In the genomic region with DNA sequence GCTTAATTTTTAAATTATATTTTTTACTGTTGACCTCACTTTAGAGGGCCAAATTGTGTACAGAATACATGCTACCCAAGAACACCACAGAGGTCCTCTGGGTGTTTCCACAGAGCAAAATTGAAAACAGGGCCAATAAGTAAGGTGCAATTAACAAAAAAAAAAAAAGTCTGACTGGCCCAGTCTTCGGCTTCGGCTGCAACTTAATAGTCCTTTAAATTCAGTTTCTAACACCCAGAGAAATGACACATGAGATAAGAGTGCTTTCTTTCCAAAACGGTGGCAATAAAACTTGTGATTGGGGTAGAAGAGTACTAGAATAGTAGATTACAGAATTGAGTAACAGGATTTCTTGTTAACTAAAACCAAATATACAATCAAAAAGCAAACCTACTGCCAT, we compare ENCODE assay signal across 1 cellular context.
TF ChIP-seq lines count a peak whose summit lies in the region.

No MANE protein-coding gene starts in this region.

TF ChIP-seq in HEK293, 187 proteins besides CTCF, POLR2A, EP300 and RAD21 (continued from another document and continues in another):
- TF ChIP-seq, protein P1, sequence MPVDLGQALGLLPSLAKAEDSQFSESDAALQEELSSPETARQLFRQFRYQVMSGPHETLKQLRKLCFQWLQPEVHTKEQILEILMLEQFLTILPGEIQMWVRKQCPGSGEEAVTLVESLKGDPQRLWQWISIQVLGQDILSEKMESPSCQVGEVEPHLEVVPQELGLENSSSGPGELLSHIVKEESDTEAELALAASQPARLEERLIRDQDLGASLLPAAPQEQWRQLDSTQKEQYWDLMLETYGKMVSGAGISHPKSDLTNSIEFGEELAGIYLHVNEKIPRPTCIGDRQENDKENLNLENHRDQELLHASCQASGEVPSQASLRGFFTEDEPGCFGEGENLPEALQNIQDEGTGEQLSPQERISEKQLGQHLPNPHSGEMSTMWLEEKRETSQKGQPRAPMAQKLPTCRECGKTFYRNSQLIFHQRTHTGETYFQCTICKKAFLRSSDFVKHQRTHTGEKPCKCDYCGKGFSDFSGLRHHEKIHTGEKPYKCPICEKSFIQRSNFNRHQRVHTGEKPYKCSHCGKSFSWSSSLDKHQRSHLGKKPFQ (tag by site-specific recombination; IDR thresholded peaks at IDR 0.05), result peak; percentile 46; the same call in 1 of the 2 replicates
- TF ChIP-seq ZNF510 (tag by site-specific recombination; IDR thresholded peaks at IDR 0.05; ENCODE audit: insufficient replicate concordance), result no peak
- TF ChIP-seq ZNF785 (tag by site-specific recombination; IDR thresholded peaks at IDR 0.05), result no peak
- TF ChIP-seq ZSCAN30 (tag by site-specific recombination; IDR thresholded peaks at IDR 0.05), result 0 out of 2 replicates have a peak, but pooled peaks have one; percentile 27
- 0 out of 2 replicates have a peak, but pooled peaks have one; percentile 30 for TF ChIP-seq ZFP69B (tag by site-specific recombination; IDR thresholded peaks at IDR 0.05)
- TF ChIP-seq ZNF354C (tag by site-specific recombination; IDR thresholded peaks at IDR 0.05; ENCODE audit: borderline replicate concordance, low read depth), result no peak
- TF ChIP-seq, protein P2, sequence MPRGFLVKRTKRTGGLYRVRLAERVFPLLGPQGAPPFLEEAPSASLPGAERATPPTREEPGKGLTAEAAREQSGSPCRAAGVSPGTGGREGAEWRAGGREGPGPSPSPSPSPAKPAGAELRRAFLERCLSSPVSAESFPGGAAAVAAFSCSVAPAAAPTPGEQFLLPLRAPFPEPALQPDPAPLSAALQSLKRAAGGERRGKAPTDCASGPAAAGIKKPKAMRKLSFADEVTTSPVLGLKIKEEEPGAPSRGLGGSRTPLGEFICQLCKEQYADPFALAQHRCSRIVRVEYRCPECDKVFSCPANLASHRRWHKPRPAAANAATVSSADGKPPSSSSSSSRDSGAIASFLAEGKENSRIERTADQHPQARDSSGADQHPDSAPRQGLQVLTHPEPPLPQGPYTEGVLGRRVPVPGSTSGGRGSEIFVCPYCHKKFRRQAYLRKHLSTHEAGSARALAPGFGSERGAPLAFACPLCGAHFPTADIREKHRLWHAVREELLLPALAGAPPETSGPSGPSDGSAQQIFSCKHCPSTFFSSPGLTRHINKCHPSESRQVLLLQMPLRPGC (tag by site-specific recombination; IDR thresholded peaks at IDR 0.05), result peak; percentile 78
- TF ChIP-seq ZNF791 (tag by site-specific recombination; IDR thresholded peaks at IDR 0.05), result no peak
- TF ChIP-seq, protein P3, sequence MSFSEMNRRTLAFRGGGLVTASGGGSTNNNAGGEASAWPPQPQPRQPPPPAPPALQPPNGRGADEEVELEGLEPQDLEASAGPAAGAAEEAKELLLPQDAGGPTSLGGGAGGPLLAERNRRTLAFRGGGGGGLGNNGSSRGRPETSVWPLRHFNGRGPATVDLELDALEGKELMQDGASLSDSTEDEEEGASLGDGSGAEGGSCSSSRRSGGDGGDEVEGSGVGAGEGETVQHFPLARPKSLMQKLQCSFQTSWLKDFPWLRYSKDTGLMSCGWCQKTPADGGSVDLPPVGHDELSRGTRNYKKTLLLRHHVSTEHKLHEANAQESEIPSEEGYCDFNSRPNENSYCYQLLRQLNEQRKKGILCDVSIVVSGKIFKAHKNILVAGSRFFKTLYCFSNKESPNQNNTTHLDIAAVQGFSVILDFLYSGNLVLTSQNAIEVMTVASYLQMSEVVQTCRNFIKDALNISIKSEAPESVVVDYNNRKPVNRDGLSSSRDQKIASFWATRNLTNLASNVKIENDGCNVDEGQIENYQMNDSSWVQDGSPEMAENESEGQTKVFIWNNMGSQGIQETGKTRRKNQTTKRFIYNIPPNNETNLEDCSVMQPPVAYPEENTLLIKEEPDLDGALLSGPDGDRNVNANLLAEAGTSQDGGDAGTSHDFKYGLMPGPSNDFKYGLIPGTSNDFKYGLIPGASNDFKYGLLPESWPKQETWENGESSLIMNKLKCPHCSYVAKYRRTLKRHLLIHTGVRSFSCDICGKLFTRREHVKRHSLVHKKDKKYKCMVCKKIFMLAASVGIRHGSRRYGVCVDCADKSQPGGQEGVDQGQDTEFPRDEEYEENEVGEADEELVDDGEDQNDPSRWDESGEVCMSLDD (tag by site-specific recombination; IDR thresholded peaks at IDR 0.05), result no peak
- TF ChIP-seq ZFHX2 (tag by site-specific recombination; conservative IDR thresholded peaks at IDR 0.05), result no peak
- no peak for TF ChIP-seq ZNF530 (tag by site-specific recombination; IDR thresholded peaks at IDR 0.05; ENCODE audit: low read depth)
- no peak for TF ChIP-seq ZFP37 (tag by site-specific recombination; IDR thresholded peaks at IDR 0.05)
- TF ChIP-seq EGR2 (tag by site-specific recombination; IDR thresholded peaks at IDR 0.05; ENCODE audit: low read depth), result no peak
- no peak for TF ChIP-seq ZNF585B (tag by site-specific recombination; IDR thresholded peaks at IDR 0.05)
- TF ChIP-seq ZNF596 (tag by site-specific recombination; IDR thresholded peaks at IDR 0.05), result no peak
- no peak for TF ChIP-seq ZNF37A (tag by site-specific recombination; IDR thresholded peaks at IDR 0.05)
- TF ChIP-seq ZNF350 (tag by site-specific recombination; IDR thresholded peaks at IDR 0.05), result no peak
- TF ChIP-seq, protein P4, sequence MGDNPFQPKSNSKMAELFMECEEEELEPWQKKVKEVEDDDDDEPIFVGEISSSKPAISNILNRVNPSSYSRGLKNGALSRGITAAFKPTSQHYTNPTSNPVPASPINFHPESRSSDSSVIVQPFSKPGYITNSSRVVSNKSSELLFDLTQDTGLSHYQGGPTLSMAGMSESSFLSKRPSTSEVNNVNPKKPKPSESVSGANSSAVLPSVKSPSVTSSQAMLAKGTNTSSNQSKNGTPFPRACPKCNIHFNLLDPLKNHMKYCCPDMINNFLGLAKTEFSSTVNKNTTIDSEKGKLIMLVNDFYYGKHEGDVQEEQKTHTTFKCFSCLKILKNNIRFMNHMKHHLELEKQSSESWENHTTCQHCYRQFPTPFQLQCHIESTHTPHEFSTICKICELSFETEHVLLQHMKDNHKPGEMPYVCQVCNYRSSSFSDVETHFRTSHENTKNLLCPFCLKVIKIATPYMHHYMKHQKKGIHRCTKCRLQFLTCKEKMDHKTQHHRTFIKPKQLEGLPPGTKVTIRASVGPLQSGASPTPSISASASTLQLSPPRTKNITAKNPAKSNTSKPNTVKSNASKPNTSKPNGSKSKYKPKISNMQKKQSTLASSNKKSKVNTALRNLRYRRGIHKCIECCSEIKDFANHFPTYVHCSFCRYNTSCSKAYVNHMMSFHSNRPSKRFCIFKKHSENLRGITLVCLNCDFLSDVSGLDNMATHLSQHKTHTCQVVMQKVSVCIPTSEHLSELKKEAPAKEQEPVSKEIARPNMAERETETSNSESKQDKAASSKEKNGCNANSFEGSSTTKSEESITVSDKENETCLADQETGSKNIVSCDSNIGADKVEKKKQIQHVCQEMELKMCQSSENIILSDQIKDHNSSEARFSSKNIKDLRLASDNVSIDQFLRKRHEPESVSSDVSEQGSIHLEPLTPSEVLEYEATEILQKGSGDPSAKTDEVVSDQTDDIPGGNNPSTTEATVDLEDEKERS (tag by site-specific recombination; IDR thresholded peaks at IDR 0.05), result no peak
- TF ChIP-seq ZNF19 (tag by site-specific recombination; IDR thresholded peaks at IDR 0.05; ENCODE audit: low read depth), result no peak
- TF ChIP-seq ZNF24 (tag by site-specific recombination; IDR thresholded peaks at IDR 0.05), result peak; percentile 57; the same call in 1 of the 2 replicates
- no peak for TF ChIP-seq ZNF157 (tag by site-specific recombination; IDR thresholded peaks at IDR 0.05)
- no peak for TF ChIP-seq ZNF830 (tag by site-specific recombination; IDR thresholded peaks at IDR 0.05; ENCODE audit: low read depth)
- no peak for TF ChIP-seq ZNF174 (tag by site-specific recombination; IDR thresholded peaks at IDR 0.05)
- TF ChIP-seq ZNF548 (tag by site-specific recombination; IDR thresholded peaks at IDR 0.05), result no peak
- TF ChIP-seq ZNF747 (tag by site-specific recombination; IDR thresholded peaks at IDR 0.05), result no peak
- no peak; the same call in 1 of the 2 replicates for TF ChIP-seq TRIM28 (IDR thresholded peaks at IDR 0.05; ENCODE audit: borderline replicate concordance, low read length)
- TF ChIP-seq SP7 (tag by site-specific recombination; IDR thresholded peaks at IDR 0.05), result peak; percentile 97
- TF ChIP-seq ZNF416 (tag by site-specific recombination; IDR thresholded peaks at IDR 0.05), result no peak
- TF ChIP-seq SCRT2 (tag by site-specific recombination; IDR thresholded peaks at IDR 0.05), result no peak
- TF ChIP-seq ZNF274 (IDR thresholded peaks at IDR 0.05; ENCODE audit: low read length), result no peak
- no peak for TF ChIP-seq ZNF274 (tag by site-specific recombination; IDR thresholded peaks at IDR 0.05; ENCODE audit: borderline replicate concordance)
- peak; percentile 36; the same call in 1 of the 2 replicates for TF ChIP-seq ZBTB8A (tag by site-specific recombination; IDR thresholded peaks at IDR 0.05)
- TF ChIP-seq, protein P5, sequence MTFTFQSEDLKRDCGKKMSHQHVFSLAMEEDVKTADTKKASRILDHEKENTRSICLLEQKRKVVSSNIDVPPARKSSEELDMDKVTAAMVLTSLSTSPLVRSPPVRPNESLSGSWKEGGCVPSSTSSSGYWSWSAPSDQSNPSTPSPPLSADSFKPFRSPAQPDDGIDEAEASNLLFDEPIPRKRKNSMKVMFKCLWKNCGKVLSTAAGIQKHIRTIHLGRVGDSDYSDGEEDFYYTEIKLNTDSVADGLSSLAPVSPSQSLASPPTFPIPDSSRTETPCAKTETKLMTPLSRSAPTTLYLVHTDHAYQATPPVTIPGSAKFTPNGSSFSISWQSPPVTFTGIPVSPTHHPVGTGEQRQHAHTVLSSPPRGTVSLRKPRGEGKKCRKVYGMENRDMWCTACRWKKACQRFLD (tag by site-specific recombination; IDR thresholded peaks at IDR 0.05), result no peak
- peak; percentile 45; the same call in 1 of the 2 replicates for TF ChIP-seq TCF7L2 (IDR thresholded peaks at IDR 0.05; ENCODE audit: borderline replicate concordance, low read depth, low read length)
- TF ChIP-seq ZNF138 (tag by site-specific recombination; IDR thresholded peaks at IDR 0.05; ENCODE audit: borderline replicate concordance), result no peak
- TF ChIP-seq SP3 (tag by site-specific recombination; IDR thresholded peaks at IDR 0.05), result no peak
- TF ChIP-seq, protein P6, sequence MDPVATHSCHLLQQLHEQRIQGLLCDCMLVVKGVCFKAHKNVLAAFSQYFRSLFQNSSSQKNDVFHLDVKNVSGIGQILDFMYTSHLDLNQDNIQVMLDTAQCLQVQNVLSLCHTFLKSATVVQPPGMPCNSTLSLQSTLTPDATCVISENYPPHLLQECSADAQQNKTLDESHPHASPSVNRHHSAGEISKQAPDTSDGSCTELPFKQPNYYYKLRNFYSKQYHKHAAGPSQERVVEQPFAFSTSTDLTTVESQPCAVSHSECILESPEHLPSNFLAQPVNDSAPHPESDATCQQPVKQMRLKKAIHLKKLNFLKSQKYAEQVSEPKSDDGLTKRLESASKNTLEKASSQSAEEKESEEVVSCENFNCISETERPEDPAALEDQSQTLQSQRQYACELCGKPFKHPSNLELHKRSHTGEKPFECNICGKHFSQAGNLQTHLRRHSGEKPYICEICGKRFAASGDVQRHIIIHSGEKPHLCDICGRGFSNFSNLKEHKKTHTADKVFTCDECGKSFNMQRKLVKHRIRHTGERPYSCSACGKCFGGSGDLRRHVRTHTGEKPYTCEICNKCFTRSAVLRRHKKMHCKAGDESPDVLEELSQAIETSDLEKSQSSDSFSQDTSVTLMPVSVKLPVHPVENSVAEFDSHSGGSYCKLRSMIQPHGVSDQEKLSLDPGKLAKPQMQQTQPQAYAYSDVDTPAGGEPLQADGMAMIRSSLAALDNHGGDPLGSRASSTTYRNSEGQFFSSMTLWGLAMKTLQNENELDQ (tag by site-specific recombination; IDR thresholded peaks at IDR 0.05; ENCODE audit: low read depth), result no peak
- TF ChIP-seq, protein P7, sequence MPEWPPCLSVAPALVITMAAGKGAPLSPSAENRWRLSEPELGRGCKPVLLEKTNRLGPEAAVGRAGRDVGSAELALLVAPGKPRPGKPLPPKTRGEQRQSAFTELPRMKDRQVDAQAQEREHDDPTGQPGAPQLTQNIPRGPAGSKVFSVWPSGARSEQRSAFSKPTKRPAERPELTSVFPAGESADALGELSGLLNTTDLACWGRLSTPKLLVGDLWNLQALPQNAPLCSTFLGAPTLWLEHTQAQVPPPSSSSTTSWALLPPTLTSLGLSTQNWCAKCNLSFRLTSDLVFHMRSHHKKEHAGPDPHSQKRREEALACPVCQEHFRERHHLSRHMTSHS (tag by site-specific recombination; IDR thresholded peaks at IDR 0.05), result no peak
- TF ChIP-seq ZNF426 (tag by site-specific recombination; IDR thresholded peaks at IDR 0.05), result no peak
- TF ChIP-seq, protein P8, sequence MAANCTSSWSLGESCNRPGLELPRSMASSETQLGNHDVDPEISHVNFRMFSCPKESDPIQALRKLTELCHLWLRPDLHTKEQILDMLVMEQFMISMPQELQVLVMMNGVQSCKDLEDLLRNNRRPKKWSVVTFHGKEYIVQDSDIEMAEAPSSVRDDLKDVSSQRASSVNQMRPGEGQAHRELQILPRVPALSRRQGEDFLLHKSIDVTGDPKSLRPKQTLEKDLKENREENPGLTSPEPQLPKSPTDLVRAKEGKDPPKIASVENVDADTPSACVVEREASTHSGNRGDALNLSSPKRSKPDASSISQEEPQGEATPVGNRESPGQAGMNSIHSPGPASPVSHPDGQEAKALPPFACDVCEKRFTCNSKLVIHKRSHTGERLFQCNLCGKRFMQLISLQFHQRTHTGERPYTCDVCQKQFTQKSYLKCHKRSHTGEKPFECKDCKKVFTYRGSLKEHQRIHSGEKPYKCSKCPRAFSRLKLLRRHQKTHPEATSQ (tag by site-specific recombination; IDR thresholded peaks at IDR 0.05), result no peak
- no peak for TF ChIP-seq ZNF16 (tag by site-specific recombination; IDR thresholded peaks at IDR 0.05; ENCODE audit: low read depth)
- no peak for TF ChIP-seq ZNF324 (tag by site-specific recombination; IDR thresholded peaks at IDR 0.05)
- TF ChIP-seq, protein P9, sequence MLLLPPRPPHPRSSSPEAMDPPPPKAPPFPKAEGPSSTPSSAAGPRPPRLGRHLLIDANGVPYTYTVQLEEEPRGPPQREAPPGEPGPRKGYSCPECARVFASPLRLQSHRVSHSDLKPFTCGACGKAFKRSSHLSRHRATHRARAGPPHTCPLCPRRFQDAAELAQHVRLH (tag by site-specific recombination; IDR thresholded peaks at IDR 0.05), result peak; percentile 81
- TF ChIP-seq ZNF23 (tag by site-specific recombination; IDR thresholded peaks at IDR 0.05; ENCODE audit: borderline replicate concordance), result no peak
- TF ChIP-seq HOXA7 (CRISPR knock-in tag; IDR thresholded peaks at IDR 0.05; ENCODE audit: borderline replicate concordance), result no peak
- TF ChIP-seq, protein P10, sequence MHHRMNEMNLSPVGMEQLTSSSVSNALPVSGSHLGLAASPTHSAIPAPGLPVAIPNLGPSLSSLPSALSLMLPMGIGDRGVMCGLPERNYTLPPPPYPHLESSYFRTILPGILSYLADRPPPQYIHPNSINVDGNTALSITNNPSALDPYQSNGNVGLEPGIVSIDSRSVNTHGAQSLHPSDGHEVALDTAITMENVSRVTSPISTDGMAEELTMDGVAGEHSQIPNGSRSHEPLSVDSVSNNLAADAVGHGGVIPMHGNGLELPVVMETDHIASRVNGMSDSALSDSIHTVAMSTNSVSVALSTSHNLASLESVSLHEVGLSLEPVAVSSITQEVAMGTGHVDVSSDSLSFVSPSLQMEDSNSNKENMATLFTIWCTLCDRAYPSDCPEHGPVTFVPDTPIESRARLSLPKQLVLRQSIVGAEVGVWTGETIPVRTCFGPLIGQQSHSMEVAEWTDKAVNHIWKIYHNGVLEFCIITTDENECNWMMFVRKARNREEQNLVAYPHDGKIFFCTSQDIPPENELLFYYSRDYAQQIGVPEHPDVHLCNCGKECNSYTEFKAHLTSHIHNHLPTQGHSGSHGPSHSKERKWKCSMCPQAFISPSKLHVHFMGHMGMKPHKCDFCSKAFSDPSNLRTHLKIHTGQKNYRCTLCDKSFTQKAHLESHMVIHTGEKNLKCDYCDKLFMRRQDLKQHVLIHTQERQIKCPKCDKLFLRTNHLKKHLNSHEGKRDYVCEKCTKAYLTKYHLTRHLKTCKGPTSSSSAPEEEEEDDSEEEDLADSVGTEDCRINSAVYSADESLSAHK (tag by site-specific recombination; IDR thresholded peaks at IDR 0.05), result peak; percentile 95
